Comparison of ENCODE assay signal across 1 cellular context in the genomic region with DNA sequence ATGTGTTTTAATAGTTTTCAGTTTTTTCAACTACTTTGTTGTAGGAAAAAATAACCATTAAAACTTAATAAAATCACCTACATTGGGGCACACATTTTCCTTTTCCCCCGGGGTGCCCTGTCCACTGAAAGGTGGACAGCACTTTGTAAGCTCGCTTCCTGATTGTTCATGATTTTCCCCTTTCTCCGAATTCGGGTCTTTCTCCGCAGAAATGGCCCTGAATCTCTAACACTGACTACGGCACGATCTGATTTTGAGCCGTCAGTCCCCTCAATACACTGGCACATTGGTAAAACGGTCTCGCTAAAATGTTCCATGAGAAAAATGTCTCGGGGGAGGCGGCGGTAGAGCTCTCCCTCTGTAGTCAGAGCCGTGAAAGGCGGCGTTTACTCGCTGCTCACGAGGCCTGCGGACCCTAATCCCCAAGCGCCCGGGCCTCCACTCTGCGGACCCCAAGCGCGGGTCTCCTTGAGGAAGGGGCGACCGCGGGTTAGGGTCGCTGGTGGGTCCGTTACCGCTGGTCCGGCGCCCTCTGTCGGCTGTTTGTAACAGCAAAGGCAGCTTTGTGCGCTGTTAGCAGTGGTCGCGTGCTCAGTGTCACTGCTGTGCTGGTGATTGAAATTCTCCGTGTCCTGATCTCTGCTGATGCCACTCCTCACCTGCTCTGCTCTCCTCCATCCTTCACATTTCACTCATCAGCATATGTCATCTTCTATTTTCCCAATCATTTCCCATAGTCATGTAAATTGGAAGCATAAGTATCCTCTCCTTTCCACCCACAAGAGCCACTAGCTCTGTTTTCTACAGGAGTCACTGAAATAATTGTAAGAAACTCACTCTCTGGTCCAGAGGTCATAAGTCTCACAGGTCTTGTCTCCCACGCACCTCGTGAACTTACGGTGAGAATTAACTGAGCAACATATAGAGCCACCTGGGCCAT.
TF ChIP-seq lines count a peak whose summit lies in the region.

No MANE protein-coding gene starts in this region.

TF ChIP-seq in GM12878, 131 proteins besides CTCF, POLR2A, EP300 and RAD21:
- TF ChIP-seq, protein P1, sequence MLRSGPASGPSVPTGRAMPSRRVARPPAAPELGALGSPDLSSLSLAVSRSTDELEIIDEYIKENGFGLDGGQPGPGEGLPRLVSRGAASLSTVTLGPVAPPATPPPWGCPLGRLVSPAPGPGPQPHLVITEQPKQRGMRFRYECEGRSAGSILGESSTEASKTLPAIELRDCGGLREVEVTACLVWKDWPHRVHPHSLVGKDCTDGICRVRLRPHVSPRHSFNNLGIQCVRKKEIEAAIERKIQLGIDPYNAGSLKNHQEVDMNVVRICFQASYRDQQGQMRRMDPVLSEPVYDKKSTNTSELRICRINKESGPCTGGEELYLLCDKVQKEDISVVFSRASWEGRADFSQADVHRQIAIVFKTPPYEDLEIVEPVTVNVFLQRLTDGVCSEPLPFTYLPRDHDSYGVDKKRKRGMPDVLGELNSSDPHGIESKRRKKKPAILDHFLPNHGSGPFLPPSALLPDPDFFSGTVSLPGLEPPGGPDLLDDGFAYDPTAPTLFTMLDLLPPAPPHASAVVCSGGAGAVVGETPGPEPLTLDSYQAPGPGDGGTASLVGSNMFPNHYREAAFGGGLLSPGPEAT (IDR thresholded peaks at IDR 0.05; ENCODE audit: low read depth): peak; percentile 24; the same call in 1 of the 2 replicates
- TF ChIP-seq SPI1 (IDR thresholded peaks at IDR 0.05; ENCODE audit: borderline replicate concordance, insufficient read depth, low read depth, low read length) (no peak), YY1 (IDR thresholded peaks at IDR 0.05; ENCODE audit: low read depth, low read length) (peak; percentile 46), ZBED1 (IDR thresholded peaks at IDR 0.05; ENCODE audit: borderline replicate concordance) (no peak), DPF2 (IDR thresholded peaks at IDR 0.05) (peak; percentile 60; the same call in 1 of the 2 replicates), SMC3 (IDR thresholded peaks at IDR 0.05; ENCODE audit: borderline replicate concordance, low read length) (peak; percentile 78), ATF7 (IDR thresholded peaks at IDR 0.05; ENCODE audit: low read depth) (0 out of 2 replicates have a peak, but pooled peaks have one; percentile 10), IKZF1 (conservative IDR thresholded peaks at IDR 0.05) (peak; percentile 62), SMARCA5 (IDR thresholded peaks at IDR 0.05) (peak; percentile 89), MXI1 (IDR thresholded peaks at IDR 0.05; ENCODE audit: low read depth, low read length) (peak; percentile 19; the same call in 1 of the 2 replicates), MTA2 (IDR thresholded peaks at IDR 0.05; ENCODE audit: low read depth) (peak; percentile 37; the same call in 1 of the 2 replicates), GATAD2B (conservative IDR thresholded peaks at IDR 0.05; ENCODE audit: low read depth) (peak; percentile 96), IKZF2 (IDR thresholded peaks at IDR 0.05) (peak in 1 of 2 experiments; percentile 32; a peak in 1 of 4 replicates), IRF4 (IDR thresholded peaks at IDR 0.05; ENCODE audit: low read depth, low read length) (0 out of 2 replicates have a peak, but pooled peaks have one; percentile 26), BHLHE40 (IDR thresholded peaks at IDR 0.05; ENCODE audit: borderline replicate concordance in 1 of 2, low read depth in 2 of 2, low read length in 1 of 2) (peak; percentile 79 to 88; a peak in 3 of 4 replicates), RB1 (IDR thresholded peaks at IDR 0.05; ENCODE audit: borderline replicate concordance) (peak; percentile 78; the same call in 1 of the 2 replicates), CREB1 (IDR thresholded peaks at IDR 0.05; ENCODE audit: low read depth) (no peak), MYB (IDR thresholded peaks at IDR 0.05; ENCODE audit: borderline replicate concordance, low read depth, low read length) (0 out of 2 replicates have a peak, but pooled peaks have one; percentile 27), MEF2B (IDR thresholded peaks at IDR 0.05; ENCODE audit: partially characterized antibody, poor library complexity, severe bottlenecking) (peak; percentile 82), POLR2AphosphoS5 (IDR thresholded peaks at IDR 0.05; ENCODE audit: low read length) (no peak), BMI1 (IDR thresholded peaks at IDR 0.05; ENCODE audit: borderline replicate concordance) (peak; percentile 39; the same call in 1 of the 2 replicates), NBN (IDR thresholded peaks at IDR 0.05) (0 out of 2 replicates have a peak, but pooled peaks have one; percentile 42)
- TF ChIP-seq, protein P2, sequence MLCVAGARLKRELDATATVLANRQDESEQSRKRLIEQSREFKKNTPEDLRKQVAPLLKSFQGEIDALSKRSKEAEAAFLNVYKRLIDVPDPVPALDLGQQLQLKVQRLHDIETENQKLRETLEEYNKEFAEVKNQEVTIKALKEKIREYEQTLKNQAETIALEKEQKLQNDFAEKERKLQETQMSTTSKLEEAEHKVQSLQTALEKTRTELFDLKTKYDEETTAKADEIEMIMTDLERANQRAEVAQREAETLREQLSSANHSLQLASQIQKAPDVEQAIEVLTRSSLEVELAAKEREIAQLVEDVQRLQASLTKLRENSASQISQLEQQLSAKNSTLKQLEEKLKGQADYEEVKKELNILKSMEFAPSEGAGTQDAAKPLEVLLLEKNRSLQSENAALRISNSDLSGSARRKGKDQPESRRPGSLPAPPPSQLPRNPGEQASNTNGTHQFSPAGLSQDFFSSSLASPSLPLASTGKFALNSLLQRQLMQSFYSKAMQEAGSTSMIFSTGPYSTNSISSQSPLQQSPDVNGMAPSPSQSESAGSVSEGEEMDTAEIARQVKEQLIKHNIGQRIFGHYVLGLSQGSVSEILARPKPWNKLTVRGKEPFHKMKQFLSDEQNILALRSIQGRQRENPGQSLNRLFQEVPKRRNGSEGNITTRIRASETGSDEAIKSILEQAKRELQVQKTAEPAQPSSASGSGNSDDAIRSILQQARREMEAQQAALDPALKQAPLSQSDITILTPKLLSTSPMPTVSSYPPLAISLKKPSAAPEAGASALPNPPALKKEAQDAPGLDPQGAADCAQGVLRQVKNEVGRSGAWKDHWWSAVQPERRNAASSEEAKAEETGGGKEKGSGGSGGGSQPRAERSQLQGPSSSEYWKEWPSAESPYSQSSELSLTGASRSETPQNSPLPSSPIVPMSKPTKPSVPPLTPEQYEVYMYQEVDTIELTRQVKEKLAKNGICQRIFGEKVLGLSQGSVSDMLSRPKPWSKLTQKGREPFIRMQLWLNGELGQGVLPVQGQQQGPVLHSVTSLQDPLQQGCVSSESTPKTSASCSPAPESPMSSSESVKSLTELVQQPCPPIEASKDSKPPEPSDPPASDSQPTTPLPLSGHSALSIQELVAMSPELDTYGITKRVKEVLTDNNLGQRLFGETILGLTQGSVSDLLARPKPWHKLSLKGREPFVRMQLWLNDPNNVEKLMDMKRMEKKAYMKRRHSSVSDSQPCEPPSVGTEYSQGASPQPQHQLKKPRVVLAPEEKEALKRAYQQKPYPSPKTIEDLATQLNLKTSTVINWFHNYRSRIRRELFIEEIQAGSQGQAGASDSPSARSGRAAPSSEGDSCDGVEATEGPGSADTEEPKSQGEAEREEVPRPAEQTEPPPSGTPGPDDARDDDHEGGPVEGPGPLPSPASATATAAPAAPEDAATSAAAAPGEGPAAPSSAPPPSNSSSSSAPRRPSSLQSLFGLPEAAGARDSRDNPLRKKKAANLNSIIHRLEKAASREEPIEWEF (IDR thresholded peaks at IDR 0.05; ENCODE audit: insufficient replicate concordance, low read depth, low read length): no peak
- TF ChIP-seq, protein P3, sequence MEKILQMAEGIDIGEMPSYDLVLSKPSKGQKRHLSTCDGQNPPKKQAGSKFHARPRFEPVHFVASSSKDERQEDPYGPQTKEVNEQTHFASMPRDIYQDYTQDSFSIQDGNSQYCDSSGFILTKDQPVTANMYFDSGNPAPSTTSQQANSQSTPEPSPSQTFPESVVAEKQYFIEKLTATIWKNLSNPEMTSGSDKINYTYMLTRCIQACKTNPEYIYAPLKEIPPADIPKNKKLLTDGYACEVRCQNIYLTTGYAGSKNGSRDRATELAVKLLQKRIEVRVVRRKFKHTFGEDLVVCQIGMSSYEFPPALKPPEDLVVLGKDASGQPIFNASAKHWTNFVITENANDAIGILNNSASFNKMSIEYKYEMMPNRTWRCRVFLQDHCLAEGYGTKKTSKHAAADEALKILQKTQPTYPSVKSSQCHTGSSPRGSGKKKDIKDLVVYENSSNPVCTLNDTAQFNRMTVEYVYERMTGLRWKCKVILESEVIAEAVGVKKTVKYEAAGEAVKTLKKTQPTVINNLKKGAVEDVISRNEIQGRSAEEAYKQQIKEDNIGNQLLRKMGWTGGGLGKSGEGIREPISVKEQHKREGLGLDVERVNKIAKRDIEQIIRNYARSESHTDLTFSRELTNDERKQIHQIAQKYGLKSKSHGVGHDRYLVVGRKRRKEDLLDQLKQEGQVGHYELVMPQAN (conservative IDR thresholded peaks at IDR 0.05): 0 out of 2 replicates have a peak, but pooled peaks have one; percentile 29
- TF ChIP-seq, protein P4, sequence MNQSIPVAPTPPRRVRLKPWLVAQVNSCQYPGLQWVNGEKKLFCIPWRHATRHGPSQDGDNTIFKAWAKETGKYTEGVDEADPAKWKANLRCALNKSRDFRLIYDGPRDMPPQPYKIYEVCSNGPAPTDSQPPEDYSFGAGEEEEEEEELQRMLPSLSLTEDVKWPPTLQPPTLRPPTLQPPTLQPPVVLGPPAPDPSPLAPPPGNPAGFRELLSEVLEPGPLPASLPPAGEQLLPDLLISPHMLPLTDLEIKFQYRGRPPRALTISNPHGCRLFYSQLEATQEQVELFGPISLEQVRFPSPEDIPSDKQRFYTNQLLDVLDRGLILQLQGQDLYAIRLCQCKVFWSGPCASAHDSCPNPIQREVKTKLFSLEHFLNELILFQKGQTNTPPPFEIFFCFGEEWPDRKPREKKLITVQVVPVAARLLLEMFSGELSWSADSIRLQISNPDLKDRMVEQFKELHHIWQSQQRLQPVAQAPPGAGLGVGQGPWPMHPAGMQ (IDR thresholded peaks at IDR 0.05; ENCODE audit: borderline replicate concordance): no peak
- TF ChIP-seq, protein P5, sequence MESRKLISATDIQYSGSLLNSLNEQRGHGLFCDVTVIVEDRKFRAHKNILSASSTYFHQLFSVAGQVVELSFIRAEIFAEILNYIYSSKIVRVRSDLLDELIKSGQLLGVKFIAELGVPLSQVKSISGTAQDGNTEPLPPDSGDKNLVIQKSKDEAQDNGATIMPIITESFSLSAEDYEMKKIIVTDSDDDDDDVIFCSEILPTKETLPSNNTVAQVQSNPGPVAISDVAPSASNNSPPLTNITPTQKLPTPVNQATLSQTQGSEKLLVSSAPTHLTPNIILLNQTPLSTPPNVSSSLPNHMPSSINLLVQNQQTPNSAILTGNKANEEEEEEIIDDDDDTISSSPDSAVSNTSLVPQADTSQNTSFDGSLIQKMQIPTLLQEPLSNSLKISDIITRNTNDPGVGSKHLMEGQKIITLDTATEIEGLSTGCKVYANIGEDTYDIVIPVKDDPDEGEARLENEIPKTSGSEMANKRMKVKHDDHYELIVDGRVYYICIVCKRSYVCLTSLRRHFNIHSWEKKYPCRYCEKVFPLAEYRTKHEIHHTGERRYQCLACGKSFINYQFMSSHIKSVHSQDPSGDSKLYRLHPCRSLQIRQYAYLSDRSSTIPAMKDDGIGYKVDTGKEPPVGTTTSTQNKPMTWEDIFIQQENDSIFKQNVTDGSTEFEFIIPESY (IDR thresholded peaks at IDR 0.05): peak; percentile 98
- TF ChIP-seq, protein P6, sequence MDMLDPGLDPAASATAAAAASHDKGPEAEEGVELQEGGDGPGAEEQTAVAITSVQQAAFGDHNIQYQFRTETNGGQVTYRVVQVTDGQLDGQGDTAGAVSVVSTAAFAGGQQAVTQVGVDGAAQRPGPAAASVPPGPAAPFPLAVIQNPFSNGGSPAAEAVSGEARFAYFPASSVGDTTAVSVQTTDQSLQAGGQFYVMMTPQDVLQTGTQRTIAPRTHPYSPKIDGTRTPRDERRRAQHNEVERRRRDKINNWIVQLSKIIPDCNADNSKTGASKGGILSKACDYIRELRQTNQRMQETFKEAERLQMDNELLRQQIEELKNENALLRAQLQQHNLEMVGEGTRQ (IDR thresholded peaks at IDR 0.05; ENCODE audit: borderline replicate concordance, low read depth, low read length): no peak
- TF ChIP-seq, protein P7, sequence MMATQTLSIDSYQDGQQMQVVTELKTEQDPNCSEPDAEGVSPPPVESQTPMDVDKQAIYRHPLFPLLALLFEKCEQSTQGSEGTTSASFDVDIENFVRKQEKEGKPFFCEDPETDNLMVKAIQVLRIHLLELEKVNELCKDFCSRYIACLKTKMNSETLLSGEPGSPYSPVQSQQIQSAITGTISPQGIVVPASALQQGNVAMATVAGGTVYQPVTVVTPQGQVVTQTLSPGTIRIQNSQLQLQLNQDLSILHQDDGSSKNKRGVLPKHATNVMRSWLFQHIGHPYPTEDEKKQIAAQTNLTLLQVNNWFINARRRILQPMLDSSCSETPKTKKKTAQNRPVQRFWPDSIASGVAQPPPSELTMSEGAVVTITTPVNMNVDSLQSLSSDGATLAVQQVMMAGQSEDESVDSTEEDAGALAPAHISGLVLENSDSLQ (IDR thresholded peaks at IDR 0.05): 0 out of 2 replicates have a peak, but pooled peaks have one; percentile 12
- TF ChIP-seq, protein P8, sequence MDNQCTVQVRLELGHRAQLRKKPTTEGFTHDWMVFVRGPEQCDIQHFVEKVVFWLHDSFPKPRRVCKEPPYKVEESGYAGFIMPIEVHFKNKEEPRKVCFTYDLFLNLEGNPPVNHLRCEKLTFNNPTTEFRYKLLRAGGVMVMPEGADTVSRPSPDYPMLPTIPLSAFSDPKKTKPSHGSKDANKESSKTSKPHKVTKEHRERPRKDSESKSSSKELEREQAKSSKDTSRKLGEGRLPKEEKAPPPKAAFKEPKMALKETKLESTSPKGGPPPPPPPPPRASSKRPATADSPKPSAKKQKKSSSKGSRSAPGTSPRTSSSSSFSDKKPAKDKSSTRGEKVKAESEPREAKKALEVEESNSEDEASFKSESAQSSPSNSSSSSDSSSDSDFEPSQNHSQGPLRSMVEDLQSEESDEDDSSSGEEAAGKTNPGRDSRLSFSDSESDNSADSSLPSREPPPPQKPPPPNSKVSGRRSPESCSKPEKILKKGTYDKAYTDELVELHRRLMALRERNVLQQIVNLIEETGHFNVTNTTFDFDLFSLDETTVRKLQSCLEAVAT (IDR thresholded peaks at IDR 0.05): peak; percentile 97
